In genomic region chr17:43367588-43368242, GRCh38 we compare ENCODE assay signal across 8 cellular contexts. TPM values are rescaled to one million over a fixed set of nuclear protein-coding genes. Genes with fewer than 3 reads are reported as not detected.
DNase-seq lines count a peak whose midpoint lies in the region; ATAC-seq, FAIRE-seq and TF ChIP-seq lines count a peak whose summit lies in the region.

No MANE protein-coding gene starts in this region.

- H3K9me3 ChIP-seq in RWPE2 (ENCODE audit: severe bottlenecking) (no peaks in the 10 kb centered on the region), body of pancreas (no peaks in the 10 kb centered on the region), iPS-20b (ENCODE audit: insufficient read depth, low read depth, low read length) (no peaks in the 10 kb centered on the region), spleen (no peaks in the 10 kb centered on the region)

- peak; percentile 95 for FAIRE-seq in G401.6 (lab: Jason Lieb, UNC)

- peak overlapping the region; percentile 95 for H3K9ac ChIP-seq in iPS-20b (ENCODE audit: low read depth, low read length)

- intact Hi-C loops in body of pancreas (cut with DNase I), result no loop called here
- intact Hi-C loops in spleen (cut with DNase I; ENCODE audit: low total_unique reads), result no loop called here

- H3K4me3 ChIP-seq in LNCaP clone FGC (ENCODE audit: low read depth, low read length) (no peak overlapping the region), RWPE2 (ENCODE audit: severe bottlenecking) (peak overlapping the region; percentile 24), body of pancreas (no peak overlapping the region), iPS-20b (ENCODE audit: low read length) (peak overlapping the region; percentile 68; the same call in 1 of the 2 replicates), spleen (peak overlapping the region in 7 of 8 donors; percentile 35 to 70 (median 46))

- ATAC-seq in GM21825 (IDR thresholded peaks at IDR 0.05; ENCODE audit: unreplicated experiment) (peak; percentile 21), RWPE2 (ENCODE audit: low read depth) (peak; percentile 15; the same call in 1 of the 3 replicates), body of pancreas (peak; percentile 57)

- H3K36me3 ChIP-seq in RWPE2 (ENCODE audit: low read depth) (no peaks in the 10 kb centered on the region), body of pancreas (replicated peaks in 1 of 2; ENCODE audit: insufficient read depth in 1 of 2, low read depth in 2 of 2) (no peaks in the 10 kb centered on the region), iPS-20b (ENCODE audit: insufficient read depth, low read depth, low read length) (no peaks in the 10 kb centered on the region), spleen (no peaks in the 10 kb centered on the region)

- peaks cover 15% of the 10 kb centered on the region for H3K4me1 ChIP-seq in RWPE2 (ENCODE audit: insufficient read depth, poor library complexity, severe bottlenecking)
- H3K4me1 ChIP-seq in body of pancreas, result peaks cover 49% of the 10 kb centered on the region
- peaks cover 10% of the 10 kb centered on the region for H3K4me1 ChIP-seq in iPS-20b (ENCODE audit: insufficient read depth, low read length)
- H3K4me1 ChIP-seq in spleen, result peaks cover 17 to 60% (median 45%) of the 10 kb centered on the region in 6 donors

- no peak for TF ChIP-seq CTCF in LNCaP clone FGC (IDR thresholded peaks at IDR 0.05; ENCODE audit: control insufficient read depth, extremely low read depth, insufficient read depth)
- TF ChIP-seq CTCF in RWPE2 (IDR thresholded peaks at IDR 0.05; ENCODE audit: poor library complexity, severe bottlenecking), result no peak
- no peak for TF ChIP-seq CTCF in body of pancreas (IDR thresholded peaks at IDR 0.05)
- TF ChIP-seq CTCF in spleen (IDR thresholded peaks at IDR 0.05 in 8 of 11, conservative IDR thresholded peaks at IDR 0.05 in 3 of 11), result no peak

- H3K27me3 ChIP-seq in RWPE2 (ENCODE audit: insufficient read depth, poor library complexity, severe bottlenecking), result no peaks in the 10 kb centered on the region
- H3K27me3 ChIP-seq in body of pancreas, result no peaks in the 10 kb centered on the region
- peaks cover 11% of the 10 kb centered on the region for H3K27me3 ChIP-seq in iPS-20b (ENCODE audit: insufficient read depth, low read length)
- no peaks in the 10 kb centered on the region for H3K27me3 ChIP-seq in spleen (replicated peaks in 1 of 7)

- TF ChIP-seq POLR2A in body of pancreas (IDR thresholded peaks at IDR 0.05) (peak in 2 of 3 donors; percentile 73 to 88), spleen (IDR thresholded peaks at IDR 0.05) (no peak)

- H3K27ac ChIP-seq in RWPE2 (ENCODE audit: poor library complexity, severe bottlenecking), result peak overlapping the region; percentile 90
- peak overlapping the region; percentile 98 to 99 (median 98) for H3K27ac ChIP-seq in body of pancreas
- peak overlapping the region; percentile 100 for H3K27ac ChIP-seq in iPS-20b (ENCODE audit: low read length)
- peak overlapping the region; percentile 99 to 100 (median 100) for H3K27ac ChIP-seq in spleen

- WGBS in body of pancreas, 2 donors, result 18 to 23% methylated on average over 18 of the region's 18 CpGs
- 28 to 39% (median 31%) methylated on average over 18 of the region's 18 CpGs for WGBS in spleen, 5 donors

- DNase-seq in LNCaP clone FGC (ENCODE audit: low read depth) (peak; percentile 69), RWPE2 (ENCODE audit: low spot score) (no peak), body of pancreas (no peak), spleen (no peak), 8988T (no peak)

RNA-seq across cellular contexts. Expression of gene ARL4D, which starts 31.1 kb away (rescaled TPM):
- total RNA-seq in body of pancreas (1 to 10 TPM; 2.1 to 4.6 TPM), spleen (10 to 100 TPM in 6 of 7 donors, 1 to 10 TPM in 1; 9.9 to 30.4 (median 18.6) TPM)
- 1 to 10 TPM; 4.6 to 9.6 (median 7.2) TPM for polyA plus RNA-seq in spleen

Comparison
In these comparisons a context has a peak if more than half of its experiments do, and no peak if none do; other contexts are left out.
1. H3K4me3 ChIP-seq: peak in RWPE2 (single experiment), iPS-20b (single experiment) and spleen (7 of 8); none in LNCaP clone FGC (single experiment) and body of pancreas (0 of 2).
2. POLR2A ChIP-seq: peak in body of pancreas (2 of 3); none in spleen (0 of 3).
3. Peak in every context shown above with its lines, with median percentiles within 50 percentile points of each other: ATAC-seq and H3K27ac ChIP-seq.